In the genomic region with DNA sequence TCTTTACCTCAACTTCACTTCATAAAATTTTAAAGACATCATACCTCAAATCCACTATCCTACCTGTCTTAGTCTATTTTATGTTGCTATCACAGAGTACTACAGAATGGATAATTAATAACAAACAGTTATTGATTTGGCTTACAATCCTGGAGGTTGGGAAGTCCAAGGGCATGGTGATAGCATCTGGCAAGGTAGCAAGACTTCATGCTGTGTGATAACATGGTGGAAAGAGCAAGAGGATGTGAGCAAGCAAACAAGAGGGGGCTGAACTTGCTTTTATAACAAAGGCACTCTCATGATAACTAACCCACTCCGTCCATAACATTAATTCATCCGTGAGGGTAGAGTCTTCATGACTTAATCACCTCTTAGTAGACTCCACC, we compare ENCODE assay signal across 16 cellular contexts. TPM values are rescaled to one million over a fixed set of nuclear protein-coding genes. Genes with fewer than 3 reads are reported as not detected.
A peak's percentile ranks its signal among the peaks of the same experiment; 100 is the strongest.
DNase-seq lines count a peak whose midpoint lies in the region; ATAC-seq and TF ChIP-seq lines count a peak whose summit lies in the region.
"Had no signal": no experiment of that assay in that cellular context is flagged by ENCODE, and none has a peak within 500 bp of the region (broad histone marks: within the 10 kb centered on the region; RNA-seq: fewer than 3 reads in every experiment).

No MANE protein-coding gene starts in this region.

- intact Hi-C loops in CD14-positive monocyte (cut with micrococcal nuclease): loop anchor here in 1 of 2 donors (10.0 kb wide), 1 partner anchor 171 kb away; a partner anchor contains a TSS

- H3K79me2 ChIP-seq in DOHH2 (ENCODE audit: control insufficient read depth, low read length): no peaks in the 10 kb centered on the region

- peaks cover 20 to 21% of the 10 kb centered on the region in 2 donors for H3K36me3 Mint-ChIP-seq in CD14-positive monocyte
- peaks cover 58% of the 10 kb centered on the region for H3K36me3 Mint-ChIP-seq in activated CD4-positive, alpha-beta memory T cell treated with anti-CD3 and anti-CD28 coated beads, Interleukin-2, amount 10 ng/mL, durations not matched to agents 7 days and 5 days (ENCODE audit: low read depth)
- H3K36me3 Mint-ChIP-seq in memory B cell: peaks cover 16% of the 10 kb centered on the region

- H3K9me2 ChIP-seq in DOHH2 (replicated peaks; ENCODE audit: control insufficient read depth, low read length): no peaks in the 10 kb centered on the region

- TF ChIP-seq CTCF in CD14-positive monocyte (IDR thresholded peaks at IDR 0.05) (no peak), DOHH2 (IDR thresholded peaks at IDR 0.05; ENCODE audit: low read depth, low read length, poor library complexity, severe bottlenecking) (no peak)

- H3K27me3 Mint-ChIP-seq in CD14-positive monocyte (ENCODE audit: low read depth in 3 of 3) (peaks cover 0 to 4% (median 1%) of the 10 kb centered on the region in 3 donors), memory B cell (no peaks in the 10 kb centered on the region)
- no peaks in the 10 kb centered on the region for H3K27me3 Mint-ChIP-seq in activated CD4-positive, alpha-beta memory T cell treated with anti-CD3 and anti-CD28 coated beads, Interleukin-2, amount 10 ng/mL, durations not matched to agents 7 days and 5 days

- no peak for DNase-seq in CD14-positive monocyte (ENCODE audit: low spot score)
- no peak for DNase-seq in activated CD4-positive, alpha-beta memory T cell treated with anti-CD3 and anti-CD28 coated beads, Interleukin-2, amount 10 ng/mL, durations not matched to agents 7 days and 5 days
- no peak for DNase-seq in memory B cell (ENCODE audit: low spot score in 2 of 2)
- DNase-seq: GM23248, MG63, NCI-H2081, NCI-H524 treated with DMSO at 0.1 percent for 48 hours, substantia nigra had no signal

- peaks cover 30% of the 10 kb centered on the region for H3K36me3 ChIP-seq in DOHH2 (ENCODE audit: control insufficient read depth, low read length)

- no peaks in the 10 kb centered on the region for H3K27me3 ChIP-seq in DOHH2 (ENCODE audit: control insufficient read depth, low read length)
- H3K27me3 ChIP-seq: MG63 had no signal

- ATAC-seq in memory B cell (ENCODE audit: low read depth) (no peak), GM18873 (IDR thresholded peaks at IDR 0.05; ENCODE audit: low FRiP score, unreplicated experiment) (no peak), GM21717 (IDR thresholded peaks at IDR 0.05; ENCODE audit: unreplicated experiment) (no peak), GM19328 (IDR thresholded peaks at IDR 0.05; ENCODE audit: unreplicated experiment) (no peak)
- ATAC-seq: Panc1, WTC11 had no signal

- H3K27ac ChIP-seq in DOHH2 (ENCODE audit: low read depth, low read length): peak overlapping the region; percentile 93
- H3K27ac ChIP-seq: GM23248, SK-N-MC had no signal

- peaks cover 14% of the 10 kb centered on the region for H3F3A ChIP-seq in DOHH2 (ENCODE audit: control insufficient read depth, insufficient read depth)

- H4K20me1 ChIP-seq in DOHH2 (ENCODE audit: control insufficient read depth, insufficient read depth, low read depth, low read length): no peaks in the 10 kb centered on the region

- H3K4me3 ChIP-seq in DOHH2 (ENCODE audit: low read length): peak overlapping the region; percentile 69
- H3K4me3 ChIP-seq: GM23248, MG63, SK-N-MC had no signal

- H3K4me2 ChIP-seq in DOHH2 (ENCODE audit: low read length): peak overlapping the region; percentile 83

- H3K4me3 Mint-ChIP-seq in CD14-positive monocyte: peak overlapping the region in 1 of 2 donors; percentile 68
- peak overlapping the region; percentile 60 for H3K4me3 Mint-ChIP-seq in activated CD4-positive, alpha-beta memory T cell treated with anti-CD3 and anti-CD28 coated beads, Interleukin-2, amount 10 ng/mL, durations not matched to agents 7 days and 5 days
- peak overlapping the region; percentile 74 for H3K4me3 Mint-ChIP-seq in memory B cell
- H3K4me3 Mint-ChIP-seq: nephron, WTC11 had no signal

- H3K4me1 ChIP-seq in DOHH2 (ENCODE audit: control insufficient read depth, low read length): peaks cover 62% of the 10 kb centered on the region

- CTCF ChIA-PET in activated CD4-positive, alpha-beta memory T cell treated with anti-CD3 and anti-CD28 coated beads, Interleukin-2, amount 10 ng/mL, durations not matched to agents 7 days and 5 days (lab: Charles Lee): no interaction called here

- peak overlapping the region; percentile 18 to 89 (median 86) for H3K27ac Mint-ChIP-seq in CD14-positive monocyte
- H3K27ac Mint-ChIP-seq in activated CD4-positive, alpha-beta memory T cell treated with anti-CD3 and anti-CD28 coated beads, Interleukin-2, amount 10 ng/mL, durations not matched to agents 7 days and 5 days: peak overlapping the region; percentile 93
- peak overlapping the region; percentile 85 for H3K27ac Mint-ChIP-seq in memory B cell
- H3K27ac Mint-ChIP-seq: nephron had no signal

- H3K4me1 Mint-ChIP-seq in CD14-positive monocyte (peaks cover 91% of the 10 kb centered on the region), memory B cell (peaks cover 40% of the 10 kb centered on the region)
- peaks cover 96% of the 10 kb centered on the region for H3K4me1 Mint-ChIP-seq in activated CD4-positive, alpha-beta memory T cell treated with anti-CD3 and anti-CD28 coated beads, Interleukin-2, amount 10 ng/mL, durations not matched to agents 7 days and 5 days
- H3K4me1 Mint-ChIP-seq: nephron had no signal

- POLR2A ChIA-PET in activated CD4-positive, alpha-beta memory T cell treated with anti-CD3 and anti-CD28 coated beads, Interleukin-2, amount 10 ng/mL, durations not matched to agents 7 days and 5 days (lab: Charles Lee): no interaction called here

- H3K9me3 Mint-ChIP-seq in CD14-positive monocyte (no peaks in the 10 kb centered on the region), memory B cell (no peaks in the 10 kb centered on the region)
- H3K9me3 Mint-ChIP-seq in activated CD4-positive, alpha-beta memory T cell treated with anti-CD3 and anti-CD28 coated beads, Interleukin-2, amount 10 ng/mL, durations not matched to agents 7 days and 5 days: no peaks in the 10 kb centered on the region

- peaks cover 10% of the 10 kb centered on the region; the same call in 1 of the 2 replicates for H3K9me3 ChIP-seq in DOHH2 (ENCODE audit: control insufficient read depth, insufficient read depth, low read length)
- H3K9me3 ChIP-seq: MG63 had no signal

RNA-seq across cellular contexts. Expression of a gene that starts 33.8 kb away (rescaled TPM):
- 10 to 100 TPM; 18.9 to 22.3 TPM for polyA plus RNA-seq in CD14-positive monocyte
- 10 to 100 TPM; 55.9 to 57.1 TPM for total RNA-seq in activated CD4-positive, alpha-beta memory T cell treated with anti-CD3 and anti-CD28 coated beads, Interleukin-2, amount 10 ng/mL, durations not matched to agents 7 days and 5 days
